10 cellular contexts compared by ENCODE assay signal in the genomic region with DNA sequence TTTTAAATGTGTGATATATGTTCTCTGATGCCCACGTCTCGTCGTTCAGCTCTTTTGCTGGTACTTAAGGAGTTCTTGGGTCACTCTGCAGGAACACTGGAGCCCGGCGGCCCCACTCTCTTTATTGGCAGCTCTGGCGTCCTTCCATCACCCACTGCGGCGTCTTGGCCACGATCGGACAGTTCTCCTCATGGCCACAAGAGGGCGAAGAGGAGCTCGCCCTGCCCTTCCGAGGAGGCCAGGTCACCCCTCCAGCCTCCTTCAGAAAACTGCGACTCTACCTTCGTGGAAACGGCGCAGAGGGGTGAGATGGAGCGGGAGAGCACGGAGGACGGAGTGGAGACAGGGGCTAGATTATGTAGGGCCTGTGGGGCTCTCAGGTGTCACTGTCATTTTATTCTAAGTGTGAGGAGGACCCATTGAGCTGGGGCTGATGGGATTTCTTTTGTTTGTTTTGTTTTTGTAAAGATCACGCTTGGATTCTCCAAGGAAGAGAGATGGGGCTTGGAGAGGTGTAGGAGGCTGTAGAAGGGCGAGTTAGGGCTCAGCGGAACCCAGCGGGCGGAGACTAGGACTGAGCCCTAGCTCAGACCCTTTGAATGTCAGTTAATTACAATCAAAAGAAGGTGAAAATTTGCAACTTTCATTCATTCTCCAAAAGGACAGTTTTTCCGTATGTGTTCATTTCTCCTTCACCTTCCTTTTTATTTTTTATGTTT. TPM values are rescaled to one million over a fixed set of nuclear protein-coding genes. Genes with fewer than 3 reads are reported as not detected.
DNase-seq lines count a peak whose midpoint lies in the region; ATAC-seq and TF ChIP-seq lines count a peak whose summit lies in the region.
"Had no signal": no experiment of that assay in that cellular context is flagged by ENCODE, and none has a peak within 500 bp of the region (broad histone marks: within the 10 kb centered on the region; RNA-seq: fewer than 3 reads in every experiment).

No MANE protein-coding gene starts in this region.

- intact Hi-C loops in heart right ventricle (cut with DNase I) (no loop called here), cardiac septum (cut with DNase I) (no loop called here), esophagus muscularis mucosa (cut with DNase I) (no loop called here), psoas muscle (cut with DNase I) (no loop called here)

- H3K27ac ChIP-seq in heart right ventricle, result no peak overlapping the region
- no peak overlapping the region for H3K27ac ChIP-seq in esophagus muscularis mucosa (replicated peaks in 1 of 4)
- no peak overlapping the region for H3K27ac ChIP-seq in psoas muscle
- H3K27ac ChIP-seq in coronary artery, result no peak overlapping the region
- H3K27ac ChIP-seq: uterus had no signal

- H3K9me3 Mint-ChIP-seq in type B pancreatic cell, result peaks cover 5% of the 10 kb centered on the region

- no peak for TF ChIP-seq EP300 in esophagus muscularis mucosa (IDR thresholded peaks at IDR 0.05)

- peaks cover 18% of the 10 kb centered on the region for H3K27me3 Mint-ChIP-seq in type B pancreatic cell
- H3K27me3 Mint-ChIP-seq: activated B cell treated with CpG ODN at 0.5 μM for 24 hours had no signal

- WGBS in heart right ventricle, 2 donors, result 35 to 58% methylated on average over 26 of the region's 26 CpGs
- 69% methylated on average over 26 of the region's 26 CpGs for WGBS in esophagus muscularis mucosa
- WGBS in psoas muscle, 3 donors, result 54 to 72% (median 67%) methylated on average over 26 of the region's 26 CpGs

- DNase-seq in heart right ventricle (no peak), cardiac septum (ENCODE audit: low spot score) (no peak), NCI-H2029 treated with DMSO at 0.1 percent for 48 hours (lab: John Stamatoyannopoulos, UW) (peak; percentile 11), esophagus muscularis mucosa (ENCODE audit: extremely low spot score) (no peak), type B pancreatic cell (ENCODE audit: extremely low spot score, unreplicated experiment) (no peak), psoas muscle (no peak), NCI-H2107 (lab: John Stamatoyannopoulos, UW) (no peak), coronary artery (ENCODE audit: low spot score) (no peak)
- DNase-seq: activated B cell treated with CpG ODN at 0.5 μM for 24 hours, uterus had no signal

- no peaks in the 10 kb centered on the region for H3K36me3 ChIP-seq in heart right ventricle
- no peaks in the 10 kb centered on the region for H3K36me3 ChIP-seq in esophagus muscularis mucosa
- H3K36me3 ChIP-seq in psoas muscle (ENCODE audit: insufficient read depth in 1 of 2, low read depth in 1 of 2), result no peaks in the 10 kb centered on the region
- H3K36me3 ChIP-seq: uterus had no signal

- H3K9me3 ChIP-seq in heart right ventricle (peaks cover 0 to 38% (median 0%) of the 10 kb centered on the region in 11 donors), esophagus muscularis mucosa (peaks cover 0 to 10% (median 0%) of the 10 kb centered on the region in 4 donors), psoas muscle (peaks cover 8% of the 10 kb centered on the region)
- H3K9me3 ChIP-seq: uterus had no signal

- TF ChIP-seq POLR2A in esophagus muscularis mucosa (IDR thresholded peaks at IDR 0.05; ENCODE audit: low read depth), result no peak

- H3K4me3 ChIP-seq in heart right ventricle (no peak overlapping the region), esophagus muscularis mucosa (no peak overlapping the region), psoas muscle (no peak overlapping the region), coronary artery (no peak overlapping the region)
- H3K4me3 ChIP-seq: uterus had no signal

- TF ChIP-seq CTCF in heart right ventricle (IDR thresholded peaks at IDR 0.05) (peak in 7 of 9 donors; percentile 9 to 55 (median 26)), esophagus muscularis mucosa (IDR thresholded peaks at IDR 0.05) (peak; percentile 40 to 56 (median 42)), type B pancreatic cell (conservative IDR thresholded peaks at IDR 0.05) (peak; percentile 72), psoas muscle (IDR thresholded peaks at IDR 0.05) (no peak), coronary artery (IDR thresholded peaks at IDR 0.05) (no peak)

- no peaks in the 10 kb centered on the region for H3K36me3 Mint-ChIP-seq in type B pancreatic cell

- ATAC-seq in heart right ventricle (no peak), psoas muscle (no peak)

- no peak overlapping the region for H3K27ac Mint-ChIP-seq in type B pancreatic cell
- H3K27ac Mint-ChIP-seq: activated B cell treated with CpG ODN at 0.5 μM for 24 hours had no signal

- peaks cover 0 to 36% (median 10%) of the 10 kb centered on the region in 7 donors for H3K27me3 ChIP-seq in heart right ventricle
- peaks cover 0 to 39% (median 0%) of the 10 kb centered on the region in 4 donors for H3K27me3 ChIP-seq in esophagus muscularis mucosa
- H3K27me3 ChIP-seq in psoas muscle (ENCODE audit: insufficient read depth in 3 of 3, low read length in 2 of 3), result no peaks in the 10 kb centered on the region
- H3K27me3 ChIP-seq: uterus had no signal

- H3K4me1 ChIP-seq in heart right ventricle (no peaks in the 10 kb centered on the region), esophagus muscularis mucosa (no peaks in the 10 kb centered on the region), psoas muscle (no peaks in the 10 kb centered on the region)
- H3K4me1 ChIP-seq: uterus had no signal

- H3K4me1 Mint-ChIP-seq in type B pancreatic cell (ENCODE audit: unreplicated experiment), result no peaks in the 10 kb centered on the region
- H3K4me1 Mint-ChIP-seq: activated B cell treated with CpG ODN at 0.5 μM for 24 hours had no signal

- H3K4me3 Mint-ChIP-seq in type B pancreatic cell, result no peak overlapping the region
- H3K4me3 Mint-ChIP-seq: activated B cell treated with CpG ODN at 0.5 μM for 24 hours had no signal

RNA-seq across cellular contexts. Expression of a gene that starts 28.0 kb away (rescaled TPM):
- total RNA-seq in heart right ventricle, result under 1 TPM in 1 of 10 donors, not detected in 9; 0.17 TPM
- polyA plus RNA-seq in heart right ventricle, result not detected
- not detected for total RNA-seq in cardiac septum
- 100 to 1,000 TPM in 1 of 4 donors, 10 to 100 TPM in 3; 10.3 to 103 (median 38.0) TPM for total RNA-seq in esophagus muscularis mucosa
- total RNA-seq in type B pancreatic cell (ENCODE audit: low replicate concordance), result 0.67 and 3.1 TPM in 2 replicates
- total RNA-seq in psoas muscle, result not detected
- polyA plus RNA-seq in psoas muscle, result under 1 TPM in 2 of 3 donors, not detected in 1; 0.01 to 0.05 TPM
- total RNA-seq: activated B cell treated with CpG ODN at 0.5 μM for 24 hours, uterus had no signal

Comparison
In these comparisons a context has a peak if more than half of its experiments do, and no peak if none do; other contexts are left out.
1. CTCF ChIP-seq: peak in heart right ventricle (7 of 9), esophagus muscularis mucosa (3 of 3) and type B pancreatic cell (single experiment); none in psoas muscle (single experiment) and coronary artery (single experiment).